2 cellular contexts compared by ENCODE assay signal in the genomic region with DNA sequence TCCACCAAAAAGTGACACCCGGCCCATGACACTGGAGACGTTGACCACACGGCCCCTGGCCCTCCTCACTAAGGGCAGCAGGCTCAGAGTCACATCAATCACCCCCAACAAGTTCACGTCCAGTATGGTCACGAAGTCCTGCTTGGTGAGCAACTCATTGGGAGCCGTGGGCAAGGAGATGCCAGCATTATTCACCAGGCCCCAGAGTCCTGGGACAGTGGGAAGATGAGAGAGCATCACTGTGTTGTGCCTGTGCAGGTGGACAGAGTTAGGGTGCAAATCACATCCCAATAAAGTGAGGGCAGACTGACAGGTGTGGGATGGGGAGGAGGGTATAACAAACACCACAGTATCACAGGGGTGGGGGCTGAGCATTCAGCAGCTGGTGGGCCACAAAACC.
TF ChIP-seq lines count a peak whose summit lies in the region.

No MANE protein-coding gene starts in this region.

TF ChIP-seq in liver, 16 proteins besides CTCF, POLR2A, EP300 and RAD21:
- TF ChIP-seq FOXA1 (IDR thresholded peaks at IDR 0.05) = no peak
- TF ChIP-seq TAF1 (conservative IDR thresholded peaks at IDR 0.05) = no peak
- no peak for TF ChIP-seq YY1 (IDR thresholded peaks at IDR 0.05)
- TF ChIP-seq, protein P1, sequence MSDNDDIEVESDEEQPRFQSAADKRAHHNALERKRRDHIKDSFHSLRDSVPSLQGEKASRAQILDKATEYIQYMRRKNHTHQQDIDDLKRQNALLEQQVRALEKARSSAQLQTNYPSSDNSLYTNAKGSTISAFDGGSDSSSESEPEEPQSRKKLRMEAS (IDR thresholded peaks at IDR 0.05) = no peak
- TF ChIP-seq, protein P2, sequence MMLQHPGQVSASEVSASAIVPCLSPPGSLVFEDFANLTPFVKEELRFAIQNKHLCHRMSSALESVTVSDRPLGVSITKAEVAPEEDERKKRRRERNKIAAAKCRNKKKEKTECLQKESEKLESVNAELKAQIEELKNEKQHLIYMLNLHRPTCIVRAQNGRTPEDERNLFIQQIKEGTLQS (IDR thresholded peaks at IDR 0.05) = no peak
- no peak for TF ChIP-seq EGR1 (IDR thresholded peaks at IDR 0.05; ENCODE audit: low read depth in 2 of 2)
- no peak for TF ChIP-seq FOXA2 (IDR thresholded peaks at IDR 0.05)
- TF ChIP-seq SP1 (IDR thresholded peaks at IDR 0.05) = no peak

TF ChIP-seq in HepG2, 621 proteins besides CTCF, POLR2A, EP300 and RAD21:
- TF ChIP-seq, protein P3, sequence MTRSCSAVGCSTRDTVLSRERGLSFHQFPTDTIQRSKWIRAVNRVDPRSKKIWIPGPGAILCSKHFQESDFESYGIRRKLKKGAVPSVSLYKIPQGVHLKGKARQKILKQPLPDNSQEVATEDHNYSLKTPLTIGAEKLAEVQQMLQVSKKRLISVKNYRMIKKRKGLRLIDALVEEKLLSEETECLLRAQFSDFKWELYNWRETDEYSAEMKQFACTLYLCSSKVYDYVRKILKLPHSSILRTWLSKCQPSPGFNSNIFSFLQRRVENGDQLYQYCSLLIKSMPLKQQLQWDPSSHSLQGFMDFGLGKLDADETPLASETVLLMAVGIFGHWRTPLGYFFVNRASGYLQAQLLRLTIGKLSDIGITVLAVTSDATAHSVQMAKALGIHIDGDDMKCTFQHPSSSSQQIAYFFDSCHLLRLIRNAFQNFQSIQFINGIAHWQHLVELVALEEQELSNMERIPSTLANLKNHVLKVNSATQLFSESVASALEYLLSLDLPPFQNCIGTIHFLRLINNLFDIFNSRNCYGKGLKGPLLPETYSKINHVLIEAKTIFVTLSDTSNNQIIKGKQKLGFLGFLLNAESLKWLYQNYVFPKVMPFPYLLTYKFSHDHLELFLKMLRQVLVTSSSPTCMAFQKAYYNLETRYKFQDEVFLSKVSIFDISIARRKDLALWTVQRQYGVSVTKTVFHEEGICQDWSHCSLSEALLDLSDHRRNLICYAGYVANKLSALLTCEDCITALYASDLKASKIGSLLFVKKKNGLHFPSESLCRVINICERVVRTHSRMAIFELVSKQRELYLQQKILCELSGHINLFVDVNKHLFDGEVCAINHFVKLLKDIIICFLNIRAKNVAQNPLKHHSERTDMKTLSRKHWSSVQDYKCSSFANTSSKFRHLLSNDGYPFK (CRISPR knock-in tag; IDR thresholded peaks at IDR 0.05; ENCODE audit: borderline replicate concordance) = no peak
- TF ChIP-seq ZNF317 (CRISPR knock-in tag; IDR thresholded peaks at IDR 0.05) = no peak
- TF ChIP-seq SPEN (CRISPR knock-in tag; IDR thresholded peaks at IDR 0.05; ENCODE audit: low read depth) = no peak
